ENCODE assay signal across 14 cellular contexts in genomic region chr3:20256144-20256543, GRCh38.
A peak's percentile ranks its signal among the peaks of the same experiment; 100 is the strongest.
DNase-seq lines count a peak whose midpoint lies in the region; ATAC-seq and TF ChIP-seq lines count a peak whose summit lies in the region.
"Had no signal": no experiment of that assay in that cellular context is flagged by ENCODE, and none has a peak within 500 bp of the region (broad histone marks: within the 10 kb centered on the region; RNA-seq: fewer than 3 reads in every experiment).

No MANE protein-coding gene starts in this region.

- ATAC-seq in left ventricle myocardium superior: peak; percentile 43
- no peak for ATAC-seq in Right ventricle myocardium superior (ENCODE audit: poor library complexity)
- peak; percentile 88 for ATAC-seq in HG02973 (IDR thresholded peaks at IDR 0.05; ENCODE audit: unreplicated experiment)
- peak; percentile 86 for ATAC-seq in RWPE2 (ENCODE audit: low read depth)
- peak; percentile 56 for ATAC-seq in aorta (ENCODE audit: low FRiP score)
- ATAC-seq: effector memory CD8-positive, alpha-beta T cell; HepG2 had no signal

- in situ Hi-C loops in GM13976 (cut with MboI; ENCODE audit: low sequenced_read_pairs, unreplicated experiment): no loop called here
- in situ Hi-C loops in ACHN (cut with HindIII; ENCODE audit: low pct_ligation_motif_present, low pct_unique_long_range_greater_than_20kb, low sequenced_read_pairs): no loop called here

- WGBS in aorta, 2 donors: 3 to 9% methylated on average over 3 of the region's 3 CpGs

- intact Hi-C loops in left ventricle myocardium superior (cut with micrococcal nuclease) (no loop called here), Right ventricle myocardium superior (cut with DNase I) (no loop called here), aorta (cut with DNase I) (loop anchor here in 1 of 2 donors (5.0 kb wide), 1 partner anchor 61 kb away; no protein-coding TSS in a partner anchor)

- H3K36me3 ChIP-seq in RWPE2 (ENCODE audit: low read depth) (no peaks in the 10 kb centered on the region), aorta (ENCODE audit: control insufficient read depth in 1 of 2, insufficient read depth in 2 of 2, low read length in 1 of 2) (no peaks in the 10 kb centered on the region)

- DNase-seq in left ventricle myocardium superior (no peak), Right ventricle myocardium superior (no peak), RWPE2 (ENCODE audit: low spot score) (no peak), aorta (no peak), GM13976 (ENCODE audit: low spot score) (no peak), T1000 (lab: John Stamatoyannopoulos, UW) (no peak), ACHN (no peak)
- DNase-seq: activated CD4-positive, alpha-beta T cell treated with anti-CD3 and anti-CD28 coated beads, Interleukin-2, amount 10 ng/mL, durations not matched to agents 7 days and 5 days; activated naive CD4-positive, alpha-beta T cell treated with anti-CD3 and anti-CD28 coated beads, Interleukin-2, amount 50 U/mL, for 16 hours; effector memory CD8-positive, alpha-beta T cell; NCI-H2227 treated with DMSO at 0.1 percent for 48 hours; stimulated activated naive CD4-positive, alpha-beta T cell treated with Interleukin-2 at 50 U/mL for 16 hours had no signal

- no peaks in the 10 kb centered on the region for H3K9me3 ChIP-seq in RWPE2 (ENCODE audit: severe bottlenecking)
- no peaks in the 10 kb centered on the region for H3K9me3 ChIP-seq in aorta (ENCODE audit: control insufficient read depth, low read length)

- H3K27ac ChIP-seq in RWPE2 (ENCODE audit: poor library complexity, severe bottlenecking) (peak overlapping the region; percentile 74), aorta (ENCODE audit: low read depth in 1 of 2, low read length in 2 of 2) (no peak overlapping the region)

- no peak for TF ChIP-seq CTCF in RWPE2 (IDR thresholded peaks at IDR 0.05; ENCODE audit: poor library complexity, severe bottlenecking)
- TF ChIP-seq CTCF in GM13976 (IDR thresholded peaks at IDR 0.05; ENCODE audit: borderline replicate concordance, control extremely low read depth, extremely low read depth, insufficient read depth, missing control alignments): no peak

- H3K27me3 ChIP-seq in RWPE2 (ENCODE audit: insufficient read depth, poor library complexity, severe bottlenecking): no peaks in the 10 kb centered on the region
- no peaks in the 10 kb centered on the region for H3K27me3 ChIP-seq in aorta (ENCODE audit: control insufficient read depth in 1 of 2, insufficient read depth in 2 of 2, low read length in 1 of 2)

- H3K4me1 ChIP-seq in RWPE2 (ENCODE audit: insufficient read depth, poor library complexity, severe bottlenecking): peaks cover 10% of the 10 kb centered on the region
- H3K4me1 ChIP-seq in aorta (ENCODE audit: control insufficient read depth in 1 of 2, insufficient read depth in 2 of 2, low read length in 2 of 2): no peaks in the 10 kb centered on the region

- H3K4me3 ChIP-seq in RWPE2 (ENCODE audit: severe bottlenecking): no peak overlapping the region
- no peak overlapping the region for H3K4me3 ChIP-seq in aorta (ENCODE audit: low read length in 2 of 2)
